ENCODE assay signal across 19 cellular contexts in the genomic region with DNA sequence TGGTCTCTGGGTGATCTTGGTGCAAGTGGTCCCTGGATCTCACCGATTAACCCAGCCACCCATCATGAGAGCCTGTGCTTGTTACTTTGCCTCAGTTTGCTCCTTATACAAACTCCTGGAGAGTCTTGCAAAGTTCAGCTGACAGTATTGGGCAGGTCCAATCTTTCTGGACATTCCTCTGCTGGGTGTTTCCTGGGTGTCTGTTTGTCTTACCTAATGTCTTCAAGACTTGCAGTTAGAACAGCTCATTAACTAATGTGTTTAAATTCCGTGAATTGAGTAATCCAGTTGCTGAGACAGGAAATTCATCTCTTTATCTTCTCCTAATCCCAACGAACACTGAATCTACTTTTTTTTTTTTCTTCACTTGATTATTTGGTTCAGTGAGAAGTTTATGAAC. TPM values are rescaled to one million over a fixed set of nuclear protein-coding genes. Genes with fewer than 3 reads are reported as not detected.
A peak's percentile ranks its signal among the peaks of the same experiment; 100 is the strongest.
DNase-seq lines count a peak whose midpoint lies in the region; ATAC-seq and TF ChIP-seq lines count a peak whose summit lies in the region.
"Had no signal": no experiment of that assay in that cellular context is flagged by ENCODE, and none has a peak within 500 bp of the region (broad histone marks: within the 10 kb centered on the region; RNA-seq: fewer than 3 reads in every experiment).

No MANE protein-coding gene starts in this region.

- H3K4me3 ChIP-seq in MG63 (no peak overlapping the region), choroid plexus epithelial cell (ENCODE audit: low read depth, low read length) (no peak overlapping the region), left lung (no peak overlapping the region)
- H3K4me3 ChIP-seq: BLaER1, sigmoid colon, upper lobe of left lung had no signal

- H3K9me3 ChIP-seq in MG63, result no peaks in the 10 kb centered on the region
- H3K9me3 ChIP-seq in left lung, result no peaks in the 10 kb centered on the region
- H3K9me3 ChIP-seq: BLaER1, neutrophil, sigmoid colon, SK-N-SH, upper lobe of left lung had no signal

- H3K36me3 ChIP-seq in MG63 (no peaks in the 10 kb centered on the region), left lung (no peaks in the 10 kb centered on the region)
- H3K36me3 ChIP-seq: BLaER1, neutrophil, upper lobe of left lung, WERI-Rb-1 had no signal

- no peak overlapping the region for H3K27ac ChIP-seq in left lung
- H3K27ac ChIP-seq: BLaER1, neutrophil, sigmoid colon, upper lobe of left lung, WERI-Rb-1 had no signal

- no peaks in the 10 kb centered on the region for H3K27me3 ChIP-seq in MG63
- H3K27me3 ChIP-seq in left lung, result no peaks in the 10 kb centered on the region
- H3K27me3 ChIP-seq: BLaER1, neutrophil, sigmoid colon, upper lobe of left lung had no signal

- peak; percentile 18 for DNase-seq in AG20443 (ENCODE audit: low spot score)
- DNase-seq in MG63, result peak; percentile 18
- DNase-seq in choroid plexus epithelial cell (ENCODE audit: low read depth), result peak; percentile 50
- no peak for DNase-seq in left lung
- no peak for DNase-seq in DMS114 treated with DMSO at 0.1 percent for 48 hours (lab: John Stamatoyannopoulos, UW; ENCODE audit: unreplicated experiment)
- DNase-seq in islet precursor cell, result no peak
- DNase-seq in HuH-7.5 (ENCODE audit: low spot score), result no peak
- DNase-seq: anterior cingulate cortex; NCI-H1105; NCI-H2227 treated with DMSO at 0.1 percent for 48 hours; sigmoid colon; SK-N-SH; stimulated activated CD4-positive, alpha-beta T cell treated with anti-CD3 and anti-CD28 coated beads, Interleukin-2, amount 100 ng/mL, for 48 hours; upper lobe of left lung; WERI-Rb-1 had no signal

- intact Hi-C loops in left lung (cut with DNase I), result no loop called here

- TF ChIP-seq CTCF in choroid plexus epithelial cell (conservative IDR thresholded peaks at IDR 0.05; ENCODE audit: low read depth, low read length), result no peak
- TF ChIP-seq CTCF in left lung (IDR thresholded peaks at IDR 0.05), result no peak

- ATAC-seq in left lung (peak; percentile 50), GM18498 (IDR thresholded peaks at IDR 0.05; ENCODE audit: unreplicated experiment) (no peak)

- H3K4me1 ChIP-seq in left lung, result no peaks in the 10 kb centered on the region
- H3K4me1 ChIP-seq: sigmoid colon, upper lobe of left lung had no signal

RNA-seq across cellular contexts. Expression of gene BCO2, which starts 20.6 kb away (rescaled TPM):
- total RNA-seq in MG63 (2014; rRNA removed; shearing (Covaris generic); ENCODE audit: low replicate concordance), result 0.54 and 1.1 TPM in 2 replicates
- total RNA-seq in left lung, result 1 to 10 TPM; 3.3 to 3.9 TPM

RNA-seq across cellular contexts. Expression of gene TEX12, which starts 28.7 kb away (rescaled TPM):
- total RNA-seq in MG63 (2014; rRNA removed; shearing (Covaris generic); ENCODE audit: low replicate concordance), result not detected in 2 replicates
- not detected for total RNA-seq in left lung
- total RNA-seq: activated CD8-positive, alpha-beta memory T cell treated with anti-CD3 and anti-CD28 coated beads for 36 hours had no signal

RNA-seq across cellular contexts. Expression of gene PTS, which starts 30.3 kb away (rescaled TPM):
- total RNA-seq in MG63 (2014; rRNA removed; shearing (Covaris generic); ENCODE audit: low replicate concordance), result 64.0 and 98.2 TPM in 2 replicates
- total RNA-seq in left lung, result 10 to 100 TPM; 28.2 to 28.4 TPM

RNA-seq across cellular contexts. Expression of gene IL18, which starts 32.0 kb away (rescaled TPM):
- total RNA-seq in MG63 (2014; rRNA removed; shearing (Covaris generic); ENCODE audit: low replicate concordance), result 73.8 and 92.8 TPM in 2 replicates
- total RNA-seq in left lung, result 10 to 100 TPM; 35.8 to 46.0 TPM
- total RNA-seq: activated CD8-positive, alpha-beta memory T cell treated with anti-CD3 and anti-CD28 coated beads for 36 hours had no signal

Comparison
In these comparisons a context has a peak if more than half of its experiments do, and no peak if none do; other contexts are left out.
1. DNase-seq: peak in AG20443 (single experiment), MG63 (single experiment) and choroid plexus epithelial cell (single experiment); none in left lung (0 of 2), DMS114 treated with DMSO at 0.1 percent for 48 hours (single experiment), islet precursor cell (single experiment) and HuH-7.5 (single experiment).